In the genomic region with DNA sequence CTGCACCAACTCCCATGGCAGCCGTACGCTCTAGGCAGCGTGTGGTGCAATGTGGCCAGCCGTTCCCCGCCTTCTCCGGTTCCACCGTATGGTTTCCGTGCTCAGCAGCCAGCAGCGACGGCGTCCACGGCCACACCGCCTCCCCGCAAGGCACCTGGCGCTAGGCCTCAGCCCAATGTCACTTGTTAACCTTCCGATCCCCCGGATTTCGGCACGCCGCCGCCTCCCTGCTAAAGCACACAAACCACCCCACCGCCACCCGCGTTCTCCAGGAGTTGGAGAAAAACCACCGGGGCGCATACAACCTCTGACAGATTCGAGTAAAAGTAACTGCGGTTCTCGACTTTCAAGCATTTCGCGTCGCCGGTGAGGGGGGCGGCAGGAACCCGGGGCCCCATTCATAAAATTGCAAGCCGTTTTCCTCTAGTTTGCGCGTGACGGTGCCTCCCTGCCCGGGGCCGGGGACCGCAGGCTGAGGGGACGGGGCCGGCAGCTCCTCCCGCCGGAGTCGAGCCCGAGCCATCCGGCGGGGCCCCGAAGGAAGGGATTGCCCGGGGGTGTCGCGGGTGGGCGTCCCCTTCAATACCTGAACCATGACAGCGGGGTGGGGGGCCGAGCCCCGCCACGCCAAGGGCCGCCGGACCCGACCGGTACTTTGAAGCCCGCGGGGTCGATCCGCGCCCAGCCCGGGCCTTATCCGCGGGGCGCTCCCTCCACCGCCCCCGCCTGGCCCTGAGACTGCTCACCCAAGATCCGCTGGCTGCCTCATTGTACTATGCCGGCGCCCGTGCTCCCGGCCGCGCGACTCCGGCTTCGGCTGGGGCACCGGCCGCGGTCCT, we compare ENCODE assay signal across 1 cellular context.
TF ChIP-seq lines count a peak whose summit lies in the region.

A gene with protein sequence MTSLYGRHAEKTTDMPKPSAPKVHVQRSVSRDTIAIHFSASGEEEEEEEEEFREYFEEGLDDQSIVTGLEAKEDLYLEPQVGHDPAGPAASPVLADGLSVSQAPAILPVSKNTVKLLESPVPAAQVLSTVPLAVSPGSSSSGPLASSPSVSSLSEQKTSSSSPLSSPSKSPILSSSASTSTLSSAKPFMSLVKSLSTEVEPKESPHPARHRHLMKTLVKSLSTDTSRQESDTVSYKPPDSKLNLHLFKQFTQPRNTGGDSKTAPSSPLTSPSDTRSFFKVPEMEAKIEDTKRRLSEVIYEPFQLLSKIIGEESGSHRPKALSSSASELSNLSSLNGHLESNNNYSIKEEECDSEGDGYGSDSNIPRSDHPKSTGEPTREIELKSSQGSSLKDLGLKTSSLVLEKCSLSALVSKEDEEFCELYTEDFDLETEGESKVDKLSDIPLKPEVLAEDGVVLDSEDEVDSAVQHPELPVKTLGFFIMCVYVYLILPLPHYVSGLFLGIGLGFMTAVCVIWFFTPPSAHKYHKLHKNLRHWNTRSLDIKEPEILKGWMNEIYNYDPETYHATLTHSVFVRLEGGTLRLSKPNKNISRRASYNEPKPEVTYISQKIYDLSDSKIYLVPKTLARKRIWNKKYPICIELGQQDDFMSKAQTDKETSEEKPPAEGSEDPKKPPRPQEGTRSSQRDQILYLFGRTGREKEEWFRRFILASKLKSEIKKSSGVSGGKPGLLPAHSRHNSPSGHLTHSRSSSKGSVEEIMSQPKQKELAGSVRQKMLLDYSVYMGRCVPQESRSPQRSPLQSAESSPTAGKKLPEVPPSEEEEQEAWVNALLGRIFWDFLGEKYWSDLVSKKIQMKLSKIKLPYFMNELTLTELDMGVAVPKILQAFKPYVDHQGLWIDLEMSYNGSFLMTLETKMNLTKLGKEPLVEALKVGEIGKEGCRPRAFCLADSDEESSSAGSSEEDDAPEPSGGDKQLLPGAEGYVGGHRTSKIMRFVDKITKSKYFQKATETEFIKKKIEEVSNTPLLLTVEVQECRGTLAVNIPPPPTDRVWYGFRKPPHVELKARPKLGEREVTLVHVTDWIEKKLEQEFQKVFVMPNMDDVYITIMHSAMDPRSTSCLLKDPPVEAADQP (minus strand): TSS at position 839 of the 839 bp plus-strand sequence. CDS start 49,043 bp downstream, outside the sequence.

TF ChIP-seq in HepG2, 621 proteins besides CTCF, POLR2A, EP300 and RAD21 (continued from another document and continues in another):
- TF ChIP-seq, protein P1, sequence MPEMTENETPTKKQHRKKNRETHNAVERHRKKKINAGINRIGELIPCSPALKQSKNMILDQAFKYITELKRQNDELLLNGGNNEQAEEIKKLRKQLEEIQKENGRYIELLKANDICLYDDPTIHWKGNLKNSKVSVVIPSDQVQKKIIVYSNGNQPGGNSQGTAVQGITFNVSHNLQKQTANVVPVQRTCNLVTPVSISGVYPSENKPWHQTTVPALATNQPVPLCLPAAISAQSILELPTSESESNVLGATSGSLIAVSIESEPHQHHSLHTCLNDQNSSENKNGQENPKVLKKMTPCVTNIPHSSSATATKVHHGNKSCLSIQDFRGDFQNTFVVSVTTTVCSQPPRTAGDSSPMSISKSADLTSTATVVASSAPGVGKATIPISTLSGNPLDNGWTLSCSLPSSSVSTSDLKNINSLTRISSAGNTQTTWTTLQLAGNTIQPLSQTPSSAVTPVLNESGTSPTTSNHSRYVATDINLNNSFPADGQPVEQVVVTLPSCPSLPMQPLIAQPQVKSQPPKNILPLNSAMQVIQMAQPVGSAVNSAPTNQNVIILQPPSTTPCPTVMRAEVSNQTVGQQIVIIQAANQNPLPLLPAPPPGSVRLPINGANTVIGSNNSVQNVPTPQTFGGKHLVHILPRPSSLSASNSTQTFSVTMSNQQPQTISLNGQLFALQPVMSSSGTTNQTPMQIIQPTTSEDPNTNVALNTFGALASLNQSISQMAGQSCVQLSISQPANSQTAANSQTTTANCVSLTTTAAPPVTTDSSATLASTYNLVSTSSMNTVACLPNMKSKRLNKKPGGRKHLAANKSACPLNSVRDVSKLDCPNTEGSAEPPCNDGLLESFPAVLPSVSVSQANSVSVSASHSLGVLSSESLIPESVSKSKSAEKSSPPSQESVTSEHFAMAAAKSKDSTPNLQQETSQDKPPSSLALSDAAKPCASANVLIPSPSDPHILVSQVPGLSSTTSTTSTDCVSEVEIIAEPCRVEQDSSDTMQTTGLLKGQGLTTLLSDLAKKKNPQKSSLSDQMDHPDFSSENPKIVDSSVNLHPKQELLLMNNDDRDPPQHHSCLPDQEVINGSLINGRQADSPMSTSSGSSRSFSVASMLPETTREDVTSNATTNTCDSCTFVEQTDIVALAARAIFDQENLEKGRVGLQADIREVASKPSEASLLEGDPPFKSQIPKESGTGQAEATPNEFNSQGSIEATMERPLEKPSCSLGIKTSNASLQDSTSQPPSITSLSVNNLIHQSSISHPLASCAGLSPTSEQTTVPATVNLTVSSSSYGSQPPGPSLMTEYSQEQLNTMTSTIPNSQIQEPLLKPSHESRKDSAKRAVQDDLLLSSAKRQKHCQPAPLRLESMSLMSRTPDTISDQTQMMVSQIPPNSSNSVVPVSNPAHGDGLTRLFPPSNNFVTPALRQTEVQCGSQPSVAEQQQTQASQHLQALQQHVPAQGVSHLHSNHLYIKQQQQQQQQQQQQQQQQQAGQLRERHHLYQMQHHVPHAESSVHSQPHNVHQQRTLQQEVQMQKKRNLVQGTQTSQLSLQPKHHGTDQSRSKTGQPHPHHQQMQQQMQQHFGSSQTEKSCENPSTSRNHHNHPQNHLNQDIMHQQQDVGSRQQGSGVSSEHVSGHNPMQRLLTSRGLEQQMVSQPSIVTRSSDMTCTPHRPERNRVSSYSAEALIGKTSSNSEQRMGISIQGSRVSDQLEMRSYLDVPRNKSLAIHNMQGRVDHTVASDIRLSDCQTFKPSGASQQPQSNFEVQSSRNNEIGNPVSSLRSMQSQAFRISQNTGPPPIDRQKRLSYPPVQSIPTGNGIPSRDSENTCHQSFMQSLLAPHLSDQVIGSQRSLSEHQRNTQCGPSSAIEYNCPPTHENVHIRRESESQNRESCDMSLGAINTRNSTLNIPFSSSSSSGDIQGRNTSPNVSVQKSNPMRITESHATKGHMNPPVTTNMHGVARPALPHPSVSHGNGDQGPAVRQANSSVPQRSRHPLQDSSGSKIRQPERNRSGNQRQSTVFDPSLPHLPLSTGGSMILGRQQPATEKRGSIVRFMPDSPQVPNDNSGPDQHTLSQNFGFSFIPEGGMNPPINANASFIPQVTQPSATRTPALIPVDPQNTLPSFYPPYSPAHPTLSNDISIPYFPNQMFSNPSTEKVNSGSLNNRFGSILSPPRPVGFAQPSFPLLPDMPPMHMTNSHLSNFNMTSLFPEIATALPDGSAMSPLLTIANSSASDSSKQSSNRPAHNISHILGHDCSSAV (CRISPR knock-in tag; IDR thresholded peaks at IDR 0.05; ENCODE audit: borderline replicate concordance), result no peak
- TF ChIP-seq, protein P2, sequence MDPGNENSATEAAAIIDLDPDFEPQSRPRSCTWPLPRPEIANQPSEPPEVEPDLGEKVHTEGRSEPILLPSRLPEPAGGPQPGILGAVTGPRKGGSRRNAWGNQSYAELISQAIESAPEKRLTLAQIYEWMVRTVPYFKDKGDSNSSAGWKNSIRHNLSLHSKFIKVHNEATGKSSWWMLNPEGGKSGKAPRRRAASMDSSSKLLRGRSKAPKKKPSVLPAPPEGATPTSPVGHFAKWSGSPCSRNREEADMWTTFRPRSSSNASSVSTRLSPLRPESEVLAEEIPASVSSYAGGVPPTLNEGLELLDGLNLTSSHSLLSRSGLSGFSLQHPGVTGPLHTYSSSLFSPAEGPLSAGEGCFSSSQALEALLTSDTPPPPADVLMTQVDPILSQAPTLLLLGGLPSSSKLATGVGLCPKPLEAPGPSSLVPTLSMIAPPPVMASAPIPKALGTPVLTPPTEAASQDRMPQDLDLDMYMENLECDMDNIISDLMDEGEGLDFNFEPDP (CRISPR knock-in tag; conservative IDR thresholded peaks at IDR 0.05), result no peak
- TF ChIP-seq ZNF431 (CRISPR knock-in tag; IDR thresholded peaks at IDR 0.05; ENCODE audit: borderline replicate concordance, low read depth) (0 out of 2 replicates have a peak, but pooled peaks have one; percentile 61), SUZ12 (IDR thresholded peaks at IDR 0.05; ENCODE audit: low read depth, low read length) (no peak), ZFP82 (CRISPR knock-in tag; IDR thresholded peaks at IDR 0.05; ENCODE audit: borderline replicate concordance) (0 out of 2 replicates have a peak, but pooled peaks have one; percentile 51), ZNF619 (CRISPR knock-in tag; IDR thresholded peaks at IDR 0.05) (no peak), DPF2 (CRISPR knock-in tag; IDR thresholded peaks at IDR 0.05; ENCODE audit: borderline replicate concordance, low read depth) (no peak), ZMYM2 (CRISPR knock-in tag; IDR thresholded peaks at IDR 0.05) (peak; percentile 27; the same call in 1 of the 2 replicates), ZNF260 (CRISPR knock-in tag; IDR thresholded peaks at IDR 0.05; ENCODE audit: borderline replicate concordance, low read depth) (no peak), ZNF816 (CRISPR knock-in tag; IDR thresholded peaks at IDR 0.05; ENCODE audit: borderline replicate concordance) (0 out of 2 replicates have a peak, but pooled peaks have one; percentile 45), SRF (IDR thresholded peaks at IDR 0.05; ENCODE audit: low read depth, low read length) (no peak), HDAC1 (CRISPR knock-in tag; IDR thresholded peaks at IDR 0.05) (peak; percentile 89), ZNF589 (CRISPR knock-in tag; conservative IDR thresholded peaks at IDR 0.05) (no peak), GZF1 (CRISPR knock-in tag; IDR thresholded peaks at IDR 0.05) (peak; percentile 84; the same call in 1 of the 2 replicates), ZSCAN21 (CRISPR knock-in tag; IDR thresholded peaks at IDR 0.05; ENCODE audit: borderline replicate concordance) (peak; percentile 80), FOXK2 (IDR thresholded peaks at IDR 0.05) (no peak), EEA1 (CRISPR knock-in tag; IDR thresholded peaks at IDR 0.05; ENCODE audit: borderline replicate concordance) (peak; percentile 77; the same call in 1 of the 2 replicates), BRCA1 (CRISPR knock-in tag; IDR thresholded peaks at IDR 0.05) (no peak; the same call in 1 of the 2 replicates)
- TF ChIP-seq, protein P3, sequence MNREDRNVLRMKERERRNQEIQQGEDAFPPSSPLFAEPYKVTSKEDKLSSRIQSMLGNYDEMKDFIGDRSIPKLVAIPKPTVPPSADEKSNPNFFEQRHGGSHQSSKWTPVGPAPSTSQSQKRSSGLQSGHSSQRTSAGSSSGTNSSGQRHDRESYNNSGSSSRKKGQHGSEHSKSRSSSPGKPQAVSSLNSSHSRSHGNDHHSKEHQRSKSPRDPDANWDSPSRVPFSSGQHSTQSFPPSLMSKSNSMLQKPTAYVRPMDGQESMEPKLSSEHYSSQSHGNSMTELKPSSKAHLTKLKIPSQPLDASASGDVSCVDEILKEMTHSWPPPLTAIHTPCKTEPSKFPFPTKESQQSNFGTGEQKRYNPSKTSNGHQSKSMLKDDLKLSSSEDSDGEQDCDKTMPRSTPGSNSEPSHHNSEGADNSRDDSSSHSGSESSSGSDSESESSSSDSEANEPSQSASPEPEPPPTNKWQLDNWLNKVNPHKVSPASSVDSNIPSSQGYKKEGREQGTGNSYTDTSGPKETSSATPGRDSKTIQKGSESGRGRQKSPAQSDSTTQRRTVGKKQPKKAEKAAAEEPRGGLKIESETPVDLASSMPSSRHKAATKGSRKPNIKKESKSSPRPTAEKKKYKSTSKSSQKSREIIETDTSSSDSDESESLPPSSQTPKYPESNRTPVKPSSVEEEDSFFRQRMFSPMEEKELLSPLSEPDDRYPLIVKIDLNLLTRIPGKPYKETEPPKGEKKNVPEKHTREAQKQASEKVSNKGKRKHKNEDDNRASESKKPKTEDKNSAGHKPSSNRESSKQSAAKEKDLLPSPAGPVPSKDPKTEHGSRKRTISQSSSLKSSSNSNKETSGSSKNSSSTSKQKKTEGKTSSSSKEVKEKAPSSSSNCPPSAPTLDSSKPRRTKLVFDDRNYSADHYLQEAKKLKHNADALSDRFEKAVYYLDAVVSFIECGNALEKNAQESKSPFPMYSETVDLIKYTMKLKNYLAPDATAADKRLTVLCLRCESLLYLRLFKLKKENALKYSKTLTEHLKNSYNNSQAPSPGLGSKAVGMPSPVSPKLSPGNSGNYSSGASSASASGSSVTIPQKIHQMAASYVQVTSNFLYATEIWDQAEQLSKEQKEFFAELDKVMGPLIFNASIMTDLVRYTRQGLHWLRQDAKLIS (CRISPR knock-in tag; IDR thresholded peaks at IDR 0.05), result no peak
- TF ChIP-seq, protein P4, sequence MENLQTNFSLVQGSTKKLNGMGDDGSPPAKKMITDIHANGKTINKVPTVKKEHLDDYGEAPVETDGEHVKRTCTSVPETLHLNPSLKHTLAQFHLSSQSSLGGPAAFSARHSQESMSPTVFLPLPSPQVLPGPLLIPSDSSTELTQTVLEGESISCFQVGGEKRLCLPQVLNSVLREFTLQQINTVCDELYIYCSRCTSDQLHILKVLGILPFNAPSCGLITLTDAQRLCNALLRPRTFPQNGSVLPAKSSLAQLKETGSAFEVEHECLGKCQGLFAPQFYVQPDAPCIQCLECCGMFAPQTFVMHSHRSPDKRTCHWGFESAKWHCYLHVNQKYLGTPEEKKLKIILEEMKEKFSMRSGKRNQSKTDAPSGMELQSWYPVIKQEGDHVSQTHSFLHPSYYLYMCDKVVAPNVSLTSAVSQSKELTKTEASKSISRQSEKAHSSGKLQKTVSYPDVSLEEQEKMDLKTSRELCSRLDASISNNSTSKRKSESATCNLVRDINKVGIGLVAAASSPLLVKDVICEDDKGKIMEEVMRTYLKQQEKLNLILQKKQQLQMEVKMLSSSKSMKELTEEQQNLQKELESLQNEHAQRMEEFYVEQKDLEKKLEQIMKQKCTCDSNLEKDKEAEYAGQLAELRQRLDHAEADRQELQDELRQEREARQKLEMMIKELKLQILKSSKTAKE (CRISPR knock-in tag; IDR thresholded peaks at IDR 0.05; ENCODE audit: borderline replicate concordance), result no peak
- TF ChIP-seq, protein P5, sequence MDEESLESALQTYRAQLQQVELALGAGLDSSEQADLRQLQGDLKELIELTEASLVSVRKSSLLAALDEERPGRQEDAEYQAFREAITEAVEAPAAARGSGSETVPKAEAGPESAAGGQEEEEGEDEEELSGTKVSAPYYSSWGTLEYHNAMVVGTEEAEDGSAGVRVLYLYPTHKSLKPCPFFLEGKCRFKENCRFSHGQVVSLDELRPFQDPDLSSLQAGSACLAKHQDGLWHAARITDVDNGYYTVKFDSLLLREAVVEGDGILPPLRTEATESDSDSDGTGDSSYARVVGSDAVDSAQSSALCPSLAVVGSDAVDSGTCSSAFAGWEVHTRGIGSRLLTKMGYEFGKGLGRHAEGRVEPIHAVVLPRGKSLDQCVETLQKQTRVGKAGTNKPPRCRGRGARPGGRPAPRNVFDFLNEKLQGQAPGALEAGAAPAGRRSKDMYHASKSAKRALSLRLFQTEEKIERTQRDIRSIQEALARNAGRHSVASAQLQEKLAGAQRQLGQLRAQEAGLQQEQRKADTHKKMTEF (CRISPR knock-in tag; IDR thresholded peaks at IDR 0.05), result peak; percentile 56
- TF ChIP-seq, protein P6, sequence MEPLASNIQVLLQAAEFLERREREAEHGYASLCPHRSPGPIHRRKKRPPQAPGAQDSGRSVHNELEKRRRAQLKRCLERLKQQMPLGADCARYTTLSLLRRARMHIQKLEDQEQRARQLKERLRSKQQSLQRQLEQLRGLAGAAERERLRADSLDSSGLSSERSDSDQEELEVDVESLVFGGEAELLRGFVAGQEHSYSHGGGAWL (CRISPR knock-in tag; IDR thresholded peaks at IDR 0.05), result 0 out of 2 replicates have a peak, but pooled peaks have one; percentile 44
